20 cellular contexts compared by ENCODE assay signal in genomic region chr6:66578362-66578761, GRCh38.
"Had no signal": no experiment of that assay in that cellular context is flagged by ENCODE, and none has a peak within 500 bp of the region (broad histone marks: within the 10 kb centered on the region; RNA-seq: fewer than 3 reads in every experiment).

No MANE protein-coding gene starts in this region.

- H3K27ac ChIP-seq: coronary artery, dorsolateral prefrontal cortex, esophagus muscularis mucosa, foreskin keratinocyte, gastroesophageal sphincter, heart left ventricle, hepatocyte, left lung, lower lobe of right lung had no signal

- H3K79me2 ChIP-seq: hepatocyte had no signal

- H3K9me3 ChIP-seq: gastroesophageal sphincter, left lung, lower lobe of right lung had no signal

- H3K4me1 Mint-ChIP-seq: immature natural killer cell, memory B cell, mesothelial cell of epicardium had no signal

- H3K36me3 ChIP-seq: esophagus muscularis mucosa, gastroesophageal sphincter, heart left ventricle, left lung, lower lobe of right lung had no signal

- H3K27me3 Mint-ChIP-seq: memory B cell had no signal

- H3K4me1 ChIP-seq: esophagus muscularis mucosa, foreskin keratinocyte, gastroesophageal sphincter, heart left ventricle, left lung, lower lobe of right lung had no signal

- H3K27me3 ChIP-seq: dorsolateral prefrontal cortex, esophagus muscularis mucosa, foreskin keratinocyte, gastroesophageal sphincter, heart left ventricle, hepatocyte, left lung had no signal

- H2AFZ ChIP-seq: hepatocyte had no signal

- H3K9me3 Mint-ChIP-seq: mesothelial cell of epicardium had no signal

- H3K27ac Mint-ChIP-seq: immature natural killer cell, memory B cell, mesothelial cell of epicardium had no signal

- DNase-seq: dermis blood vessel endothelial cell; dorsolateral prefrontal cortex; effector CD4-positive, alpha-beta T cell; effector memory CD4-positive, alpha-beta T cell; foreskin keratinocyte; heart left ventricle; hypothalamus; immature natural killer cell; islet precursor cell; kidney; left cardiac atrium; left lung; left ventricle myocardium superior; lower lobe of right lung had no signal

- H3K4me3 ChIP-seq: coronary artery, dorsolateral prefrontal cortex, esophagus muscularis mucosa, gastroesophageal sphincter, heart left ventricle, hepatocyte, left lung, lower lobe of right lung had no signal

- H3K4me2 ChIP-seq: hepatocyte had no signal

- H3K4me3 Mint-ChIP-seq: immature natural killer cell, memory B cell, mesothelial cell of epicardium had no signal

- H3K36me3 Mint-ChIP-seq: memory B cell, mesothelial cell of epicardium had no signal
